ENCODE assay signal across 17 cellular contexts in the genomic region with DNA sequence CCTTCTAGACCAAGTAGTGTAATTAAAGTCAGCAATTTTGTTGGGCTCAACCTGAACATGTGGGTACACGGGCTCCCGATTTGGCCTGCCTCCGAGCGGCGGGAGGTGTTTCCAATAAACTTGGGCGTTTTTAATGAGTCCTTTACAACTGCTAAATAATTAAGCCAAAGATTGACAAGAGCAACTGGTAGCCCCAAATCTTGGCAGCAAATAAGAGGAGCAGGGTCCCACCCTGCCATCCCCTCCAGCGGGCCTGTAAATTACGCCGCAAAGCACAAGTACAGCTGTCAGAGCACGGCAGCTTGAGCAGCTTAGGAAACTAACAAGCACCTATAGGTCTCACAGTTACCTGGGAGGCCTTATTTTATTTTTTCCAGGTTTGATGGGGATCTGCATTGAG.
A peak's percentile ranks its signal among the peaks of the same experiment; 100 is the strongest.
DNase-seq lines count a peak whose midpoint lies in the region; ATAC-seq and TF ChIP-seq lines count a peak whose summit lies in the region.
"Had no signal": no experiment of that assay in that cellular context is flagged by ENCODE, and none has a peak within 500 bp of the region (broad histone marks: within the 10 kb centered on the region; RNA-seq: fewer than 3 reads in every experiment).

No MANE protein-coding gene starts in this region.

- no peak for TF ChIP-seq POLR2A in suprapubic skin (IDR thresholded peaks at IDR 0.05)

- WGBS in mesenchymal stem cell = 90% methylated on average over 10 of the region's 10 CpGs
- WGBS in suprapubic skin = 58% methylated on average over 10 of the region's 10 CpGs

- H3K4ac ChIP-seq in mesenchymal stem cell (ENCODE audit: low read depth in 1 of 2, low read length in 2 of 2) = peak overlapping the region in 1 of 2 experiments; percentile 37

- H2BK15ac ChIP-seq in mesenchymal stem cell (ENCODE audit: low read depth, poor library complexity, severe bottlenecking) = peak overlapping the region; percentile 15

- no peak overlapping the region for H3K4me2 ChIP-seq in mesenchymal stem cell (ENCODE audit: low read length, poor library complexity, severe bottlenecking)
- H3K4me2 ChIP-seq: BLaER1 had no signal

- H2BK120ac ChIP-seq in mesenchymal stem cell (ENCODE audit: low read depth, low read length) = no peak overlapping the region

- no peak overlapping the region for H3K4me3 ChIP-seq in RWPE2 (ENCODE audit: severe bottlenecking)
- no peak overlapping the region for H3K4me3 ChIP-seq in mesenchymal stem cell (ENCODE audit: insufficient read depth in 1 of 2, low read depth in 1 of 2, low read length in 2 of 2)
- no peak overlapping the region for H3K4me3 ChIP-seq in suprapubic skin
- H3K4me3 ChIP-seq: BLaER1, GM12878, GM23248 had no signal

- no peak for ATAC-seq in RWPE2 (ENCODE audit: low read depth)
- ATAC-seq: GM12878 had no signal

- H2BK12ac ChIP-seq in mesenchymal stem cell (ENCODE audit: low read length in 2 of 2) = no peak overlapping the region

- no peaks in the 10 kb centered on the region for H3K36me3 ChIP-seq in RWPE2 (ENCODE audit: low read depth)
- H3K36me3 ChIP-seq in mesenchymal stem cell (ENCODE audit: control insufficient read depth in 1 of 2, insufficient read depth in 2 of 2, low read depth in 1 of 2, low read length in 2 of 2) = no peaks in the 10 kb centered on the region
- no peaks in the 10 kb centered on the region for H3K36me3 ChIP-seq in suprapubic skin
- H3K36me3 ChIP-seq: BLaER1 had no signal

- no peak overlapping the region for H3K9ac ChIP-seq in mesenchymal stem cell (ENCODE audit: low read length)
- H3K9ac ChIP-seq: BLaER1, GM23248 had no signal

- no peak overlapping the region for H3K14ac ChIP-seq in mesenchymal stem cell (ENCODE audit: low read length in 2 of 2)

- H2AK5ac ChIP-seq in mesenchymal stem cell (ENCODE audit: low read length, severe bottlenecking) = no peak overlapping the region

- H3K27me3 ChIP-seq in RWPE2 (ENCODE audit: insufficient read depth, poor library complexity, severe bottlenecking) (no peaks in the 10 kb centered on the region), mesenchymal stem cell (ENCODE audit: control insufficient read depth in 1 of 2, insufficient read depth in 1 of 2, low read length in 2 of 2) (peaks cover 0 to 27% of the 10 kb centered on the region in 2 experiments), suprapubic skin (peaks cover 5% of the 10 kb centered on the region)

- no peak overlapping the region for H2BK5ac ChIP-seq in mesenchymal stem cell (ENCODE audit: low read depth, low read length, poor library complexity, severe bottlenecking)

- H3K79me1 ChIP-seq in mesenchymal stem cell (replicated peaks; ENCODE audit: low read length, poor library complexity, severe bottlenecking) = no peaks in the 10 kb centered on the region

- H3K4me1 ChIP-seq in RWPE2 (ENCODE audit: insufficient read depth, poor library complexity, severe bottlenecking) (no peaks in the 10 kb centered on the region), mesenchymal stem cell (ENCODE audit: control insufficient read depth, insufficient read depth, low read depth, low read length) (peaks cover 16% of the 10 kb centered on the region), suprapubic skin (peaks cover 39% of the 10 kb centered on the region)

- H4K91ac ChIP-seq in mesenchymal stem cell (ENCODE audit: low read length) = no peak overlapping the region

- H4K8ac ChIP-seq in mesenchymal stem cell (ENCODE audit: low read length) = peak overlapping the region; percentile 17

- peak; percentile 55 for DNase-seq in RWPE2 (ENCODE audit: low spot score)
- no peak for DNase-seq in mesenchymal stem cell
- DNase-seq in suprapubic skin (ENCODE audit: low spot score in 2 of 2) = no peak
- no peak for DNase-seq in NCI-H146 treated with DMSO at 0.1 percent for 48 hours (lab: John Stamatoyannopoulos, UW; ENCODE audit: unreplicated experiment)
- no peak for DNase-seq in NCI-H748 (lab: John Stamatoyannopoulos, UW; ENCODE audit: unreplicated experiment)
- no peak for DNase-seq in NCI-H446 (lab: John Stamatoyannopoulos, UW)
- DNase-seq in DMS153 treated with DMSO at 0.1 percent for 48 hours (lab: John Stamatoyannopoulos, UW; ENCODE audit: unreplicated experiment) = no peak
- DNase-seq: 8988T; Calu3; CD4-positive, alpha-beta memory T cell; DMS53; DND-41; EL; GM23248; HCEC 1CT had no signal

- H3K9me3 ChIP-seq in RWPE2 (ENCODE audit: severe bottlenecking) (no peaks in the 10 kb centered on the region), mesenchymal stem cell (ENCODE audit: control insufficient read depth, low read length) (no peaks in the 10 kb centered on the region), suprapubic skin (no peaks in the 10 kb centered on the region)

- H3K18ac ChIP-seq in mesenchymal stem cell (ENCODE audit: low read depth in 1 of 2, low read length in 2 of 2) = peak overlapping the region; percentile 9 to 11

- no peak for TF ChIP-seq EP300 in suprapubic skin (IDR thresholded peaks at IDR 0.05)

- H3K23ac ChIP-seq in mesenchymal stem cell (ENCODE audit: low read length in 2 of 2) = no peak overlapping the region

- TF ChIP-seq CTCF in RWPE2 (IDR thresholded peaks at IDR 0.05; ENCODE audit: poor library complexity, severe bottlenecking) (no peak), suprapubic skin (IDR thresholded peaks at IDR 0.05) (no peak)

- H2AFZ ChIP-seq in mesenchymal stem cell (ENCODE audit: low read depth, low read length) = no peak overlapping the region
- H2AFZ ChIP-seq: GM23248 had no signal

- no peak overlapping the region for H3K27ac ChIP-seq in RWPE2 (ENCODE audit: poor library complexity, severe bottlenecking)
- no peak overlapping the region for H3K27ac ChIP-seq in mesenchymal stem cell (ENCODE audit: low read length, poor library complexity, severe bottlenecking)
- peak overlapping the region; percentile 34 for H3K27ac ChIP-seq in suprapubic skin
- H3K27ac ChIP-seq: BLaER1, GM23248 had no signal
